8 cellular contexts compared by ENCODE assay signal in genomic region chr10:74898201-74898976, GRCh38.
DNase-seq lines count a peak whose midpoint lies in the region; ATAC-seq and TF ChIP-seq lines count a peak whose summit lies in the region.

No MANE protein-coding gene starts in this region.

- H3K27ac ChIP-seq in epithelial cell of prostate, result peak overlapping the region; percentile 52
- peak overlapping the region in 1 of 4 donors; percentile 4 for H3K27ac ChIP-seq in transverse colon

- no peak for TF ChIP-seq EP300 in transverse colon (IDR thresholded peaks at IDR 0.05; ENCODE audit: low read depth)

- peak; percentile 52 for ATAC-seq in GM21381 (IDR thresholded peaks at IDR 0.05; ENCODE audit: unreplicated experiment)
- ATAC-seq in HG03565 (IDR thresholded peaks at IDR 0.05; ENCODE audit: unreplicated experiment), result peak; percentile 61
- no peak for ATAC-seq in GM19035 (IDR thresholded peaks at IDR 0.05; ENCODE audit: unreplicated experiment)

- TF ChIP-seq POLR2A in transverse colon (IDR thresholded peaks at IDR 0.05), result no peak

- H3K36me3 ChIP-seq in transverse colon, result no peaks in the 10 kb centered on the region

- in situ Hi-C loops in transverse colon (cut with MboI; ENCODE audit: low pct_ligation_motif_present in 1 of 4, low pct_unique_long_range_greater_than_20kb in 1 of 4, low sequenced_read_pairs in 3 of 4), result no loop called here
- in situ Hi-C loops in G401 (cut with HindIII; ENCODE audit: low sequenced_read_pairs), result no loop called here

- H3K9me3 ChIP-seq in transverse colon, result no peaks in the 10 kb centered on the region

- no peak for TF ChIP-seq CTCF in transverse colon (IDR thresholded peaks at IDR 0.05)

- H3K4me1 ChIP-seq in transverse colon, result peaks cover 4 to 35% (median 9%) of the 10 kb centered on the region in 4 donors

- H3K27me3 ChIP-seq in transverse colon, result no peaks in the 10 kb centered on the region

- intact Hi-C loops in transverse colon (cut with DNase I; ENCODE audit: low total_unique reads), result no loop called here

- 54 to 70% methylated on average over 4 of the region's 4 CpGs for WGBS in transverse colon (ENCODE audit: low coverage in 1 of 2), 2 donors

- H3K4me3 ChIP-seq in transverse colon, result no peak overlapping the region

- DNase-seq in ELR (ENCODE audit: low read depth) (peak; percentile 22), epithelial cell of prostate (ENCODE audit: low read depth, low spot score) (peak; percentile 55), transverse colon (no peak), hepatic stellate cell (ENCODE audit: low spot score) (no peak), G401 (ENCODE audit: low spot score) (no peak)

Comparison
In these comparisons a context has a peak if more than half of its experiments do, and no peak if none do; other contexts are left out.
1. DNase-seq: peak in ELR (single experiment) and epithelial cell of prostate (single experiment); none in transverse colon (single experiment), hepatic stellate cell (single experiment) and G401 (single experiment).